ENCODE assay signal across 1 cellular context in genomic region chr1:212667223-212668139, GRCh38.
TF ChIP-seq lines count a peak whose summit lies in the region.

No MANE protein-coding gene starts in this region.

TF ChIP-seq in PFSK-1, 5 proteins besides CTCF, POLR2A, EP300 and RAD21:
- TF ChIP-seq REST (IDR thresholded peaks at IDR 0.05; ENCODE audit: insufficient read depth in 1 of 2, low read depth in 2 of 2, low read length in 2 of 2) (peak in 1 of 2 experiments; percentile 67; a peak in 1 of 4 replicates), TAF1 (IDR thresholded peaks at IDR 0.05; ENCODE audit: borderline replicate concordance, insufficient read depth, low read length) (no peak), POLR2AphosphoS5 (IDR thresholded peaks at IDR 0.05; ENCODE audit: low read depth, low read length) (peak; percentile 52; the same call in 1 of the 2 replicates), FOXP2 (optimal IDR thresholded peaks at IDR 0.05; ENCODE audit: borderline replicate concordance, extremely low read depth, extremely low read length, insufficient read depth) (peak; percentile 60), SIN3A (IDR thresholded peaks at IDR 0.05; ENCODE audit: borderline replicate concordance, insufficient read depth, low read length) (peak; percentile 86; the same call in 1 of the 2 replicates)
